ENCODE assay signal across 27 cellular contexts in the genomic region with DNA sequence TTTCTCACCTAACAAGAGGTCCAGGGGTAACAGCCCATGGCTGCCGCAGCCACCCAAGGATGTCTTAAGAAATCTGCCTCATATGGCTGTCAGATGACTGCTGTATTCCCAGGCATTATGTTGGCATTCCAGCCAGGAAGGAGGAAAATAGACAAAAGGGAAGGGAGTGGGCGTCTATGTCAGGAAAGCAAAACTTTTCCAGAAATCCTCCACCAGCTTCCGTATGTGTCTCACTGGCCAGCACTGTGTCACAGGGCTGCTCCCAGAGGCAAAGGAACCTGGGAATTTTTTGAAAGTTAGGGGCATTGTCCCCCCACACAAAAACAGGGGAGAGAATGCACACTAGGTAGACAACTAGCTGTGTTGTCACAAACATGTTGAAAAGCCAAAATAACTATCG. TPM values are rescaled to one million over a fixed set of nuclear protein-coding genes. Genes with fewer than 3 reads are reported as not detected.
DNase-seq lines count a peak whose midpoint lies in the region; ATAC-seq and TF ChIP-seq lines count a peak whose summit lies in the region.
"Had no signal": no experiment of that assay in that cellular context is flagged by ENCODE, and none has a peak within 500 bp of the region (broad histone marks: within the 10 kb centered on the region; RNA-seq: fewer than 3 reads in every experiment).

No MANE protein-coding gene starts in this region.

- DNase-seq in IMR-90 (no peak), dermis blood vessel endothelial cell (peak; percentile 12), sigmoid colon (no peak), activated gamma-delta T cell (lab: John Stamatoyannopoulos, UW) (no peak), neuronal stem cell (ENCODE audit: low spot score) (no peak)
- DNase-seq: AML-193; CD8-positive, alpha-beta memory T cell; DMS 273 treated with DMSO at 0.1 percent for 48 hours; DMS79; GF-D8; Kasumi-1; NCI-H1092 treated with DMSO at 0.1 percent for 48 hours; NCI-H1436 treated with DMSO at 0.1 percent for 48 hours; NCI-H187 treated with DMSO at 0.1 percent for 48 hours; NCI-H526; NCI-H82; NK-92 treated with Interleukin-12 subunit alpha and Interleukin-12 subunit beta, amount 100 ng/mL, for 24 hours; PC-3 had no signal

- H3K56ac ChIP-seq in IMR-90 (ENCODE audit: extremely low read depth, insufficient read depth, low read length), result no peak overlapping the region

- H3K23ac ChIP-seq in IMR-90 (ENCODE audit: low read depth, low read length) (no peak overlapping the region), neuronal stem cell (ENCODE audit: low read depth, low read length, poor library complexity) (no peak overlapping the region)

- no peak for TF ChIP-seq POLR2A in IMR-90 (IDR thresholded peaks at IDR 0.05; ENCODE audit: low read depth, low read length)
- TF ChIP-seq POLR2A in gastroesophageal sphincter (IDR thresholded peaks at IDR 0.05), result no peak
- TF ChIP-seq POLR2A in sigmoid colon (IDR thresholded peaks at IDR 0.05), result no peak

- no peak for TF ChIP-seq CTCF in IMR-90 (conservative IDR thresholded peaks at IDR 0.05; ENCODE audit: low read depth, low read length)
- no peak for TF ChIP-seq CTCF in gastroesophageal sphincter (IDR thresholded peaks at IDR 0.05)
- no peak for TF ChIP-seq CTCF in sigmoid colon (IDR thresholded peaks at IDR 0.05)

- H4K8ac ChIP-seq in IMR-90 (ENCODE audit: low read depth in 2 of 2, low read length in 2 of 2) (no peak overlapping the region), neuronal stem cell (ENCODE audit: low read depth, low read length) (no peak overlapping the region)

- H4K91ac ChIP-seq in IMR-90 (ENCODE audit: insufficient read depth, low read depth, low read length) (no peak overlapping the region), neuronal stem cell (ENCODE audit: low read depth, low read length, poor library complexity) (no peak overlapping the region)

- H3K9ac ChIP-seq in IMR-90 (ENCODE audit: low read depth, low read length) (no peak overlapping the region), neuronal stem cell (ENCODE audit: low read depth, low read length, poor library complexity) (no peak overlapping the region)

- dilution Hi-C loops in IMR-90 (cut with HindIII; ENCODE audit: low sequenced_read_pairs, unreplicated experiment), result no loop called here

- H3K4me2 ChIP-seq in IMR-90 (ENCODE audit: low read depth, low read length), result no peak overlapping the region
- no peak overlapping the region for H3K4me2 ChIP-seq in neuronal stem cell (ENCODE audit: insufficient read depth, low read length, poor library complexity, severe bottlenecking)

- CTCF ChIA-PET in IMR-90 (lab: Yijun Ruan, JAX), result no interaction called here

- H2AFZ ChIP-seq in IMR-90 (replicated peaks; ENCODE audit: low read length, poor library complexity), result peak overlapping the region; percentile 10
- no peak overlapping the region for H2AFZ ChIP-seq in neuronal stem cell (ENCODE audit: low read length)

- H4K5ac ChIP-seq in IMR-90 (ENCODE audit: low read depth, low read length), result no peak overlapping the region

- H2BK5ac ChIP-seq in IMR-90 (ENCODE audit: low read depth, low read length, poor library complexity, severe bottlenecking) (no peak overlapping the region), neuronal stem cell (ENCODE audit: low read length) (no peak overlapping the region)

- no peak overlapping the region for H2BK15ac ChIP-seq in IMR-90 (ENCODE audit: low read depth, low read length)
- H2BK15ac ChIP-seq in neuronal stem cell (ENCODE audit: low read length), result no peak overlapping the region

- no peak overlapping the region for H2BK12ac ChIP-seq in neuronal stem cell (ENCODE audit: low read length)

- H3K4ac ChIP-seq in IMR-90 (ENCODE audit: low read depth, low read length) (no peak overlapping the region), neuronal stem cell (ENCODE audit: low read length) (no peak overlapping the region)

- H3K27me3 ChIP-seq in IMR-90 (ENCODE audit: control insufficient read depth, insufficient read depth, low read length), result no peaks in the 10 kb centered on the region
- H3K27me3 ChIP-seq in gastroesophageal sphincter, result no peaks in the 10 kb centered on the region
- no peaks in the 10 kb centered on the region for H3K27me3 ChIP-seq in sigmoid colon
- H3K27me3 ChIP-seq in neuronal stem cell (ENCODE audit: control insufficient read depth in 3 of 3, insufficient read depth in 3 of 3, low read depth in 1 of 3, low read length in 3 of 3), result peaks cover 0 to 3% (median 0%) of the 10 kb centered on the region in 3 experiments

- no TSS peak for BruUV-seq in IMR-90 (replicated peaks; lab: Mats Ljungman, UMichigan)

- intact Hi-C loops in IMR-90 (cut with micrococcal nuclease), result no loop called here
- intact Hi-C loops in sigmoid colon (cut with DNase I), result no loop called here

- H2AK9ac ChIP-seq in IMR-90 (replicated peaks; ENCODE audit: low read depth, low read length, poor library complexity), result no peak overlapping the region

- no peak for ATAC-seq in IMR-90 (ENCODE audit: low read depth)
- ATAC-seq in gastroesophageal sphincter, result no peak
- ATAC-seq in HG03432 (IDR thresholded peaks at IDR 0.05; ENCODE audit: unreplicated experiment), result no peak
- ATAC-seq: K562, PC-3, SK-N-SH treated with all-trans-retinoic acid at 6 μM for 48 hours had no signal

- H2BK120ac ChIP-seq in IMR-90 (ENCODE audit: low read depth, low read length), result no peak overlapping the region
- H2BK120ac ChIP-seq in neuronal stem cell (ENCODE audit: low read depth, low read length), result no peak overlapping the region

- H3K4me1 ChIP-seq in IMR-90 (ENCODE audit: control insufficient read depth, insufficient read depth, low read length) (0 out of 2 replicates have a peak, but pooled peaks cover 2% of the 10 kb centered on the region), gastroesophageal sphincter (peaks cover 0 to 39% (median 6%) of the 10 kb centered on the region in 3 donors), sigmoid colon (peaks cover 0 to 41% (median 19%) of the 10 kb centered on the region in 4 donors), neuronal stem cell (ENCODE audit: control insufficient read depth in 2 of 2, insufficient read depth in 1 of 2, low read depth in 1 of 2, low read length in 2 of 2) (no peaks in the 10 kb centered on the region)

- H2AK5ac ChIP-seq in IMR-90 (ENCODE audit: low read depth, low read length) (no peak overlapping the region), neuronal stem cell (ENCODE audit: low read depth, low read length) (no peak overlapping the region)

- H3K36me3 ChIP-seq in IMR-90 (ENCODE audit: control insufficient read depth, insufficient read depth, low read length) (no peaks in the 10 kb centered on the region), gastroesophageal sphincter (peaks cover 0 to 13% of the 10 kb centered on the region in 2 donors), sigmoid colon (no peaks in the 10 kb centered on the region), neuronal stem cell (replicated peaks in 1 of 2; ENCODE audit: control insufficient read depth in 2 of 2, insufficient read depth in 2 of 2, low read length in 2 of 2) (no peaks in the 10 kb centered on the region)

- H3K79me1 ChIP-seq in IMR-90 (ENCODE audit: low read depth in 1 of 2, low read length in 2 of 2), result no peaks in the 10 kb centered on the region
- no peaks in the 10 kb centered on the region for H3K79me1 ChIP-seq in neuronal stem cell (ENCODE audit: low read depth, low read length)

- in situ Hi-C loops in IMR-90 (cut with MboI; ENCODE audit: low sequenced_read_pairs), result no loop called here

- H3K27ac ChIP-seq in IMR-90 (ENCODE audit: insufficient read depth, low read length) (no peak overlapping the region), gastroesophageal sphincter (peak overlapping the region; percentile 9 to 77 (median 75)), sigmoid colon (peak overlapping the region; percentile 7 to 64 (median 54)), neuronal stem cell (replicated peaks; ENCODE audit: low read length) (no peak overlapping the region)
- H3K27ac ChIP-seq: C4-2B had no signal

- no peaks in the 10 kb centered on the region for H4K20me1 ChIP-seq in IMR-90 (ENCODE audit: insufficient read depth, low read length)

- no peak overlapping the region for H2BK20ac ChIP-seq in IMR-90 (ENCODE audit: low read depth, low read length)

- POLR2A ChIA-PET in IMR-90 (lab: Charles Lee; ENCODE audit: unreplicated experiment), result no interaction called here

- H3K9me3 ChIP-seq in IMR-90 (ENCODE audit: control insufficient read depth, insufficient read depth, low read length) (peaks cover 6% of the 10 kb centered on the region), gastroesophageal sphincter (peaks cover 0 to 10% (median 0%) of the 10 kb centered on the region in 3 donors), sigmoid colon (no peaks in the 10 kb centered on the region), neuronal stem cell (replicated peaks in 1 of 2; ENCODE audit: control insufficient read depth in 2 of 2, insufficient read depth in 1 of 2, low read depth in 1 of 2, low read length in 2 of 2) (peaks cover 0 to 3% of the 10 kb centered on the region in 2 donors)

- H3K14ac ChIP-seq in IMR-90 (replicated peaks; ENCODE audit: low read depth, low read length) (no peak overlapping the region), neuronal stem cell (ENCODE audit: low read length) (no peak overlapping the region)

- H3K18ac ChIP-seq in IMR-90 (ENCODE audit: low read depth, low read length) (no peak overlapping the region), neuronal stem cell (ENCODE audit: low read length) (no peak overlapping the region)

- no peaks in the 10 kb centered on the region for H3K9me1 ChIP-seq in IMR-90 (ENCODE audit: insufficient read depth, low read length)

- TF ChIP-seq RAD21 in IMR-90 (IDR thresholded peaks at IDR 0.05; ENCODE audit: low read length), result no peak

- no peak for TF ChIP-seq EP300 in gastroesophageal sphincter (IDR thresholded peaks at IDR 0.05)
- no peak for TF ChIP-seq EP300 in sigmoid colon (IDR thresholded peaks at IDR 0.05)

- H3K4me3 ChIP-seq in IMR-90 (ENCODE audit: insufficient read depth, low read depth, low read length) (no peak overlapping the region), gastroesophageal sphincter (no peak overlapping the region), sigmoid colon (no peak overlapping the region), neuronal stem cell (ENCODE audit: low read length in 2 of 2) (no peak overlapping the region)
- H3K4me3 ChIP-seq: K562 had no signal

- no CpG with 5 or more reads among the region's 4 CpGs for WGBS in IMR-90 (ENCODE audit: extremely low coverage in 2 of 2, insufficient read length in 1 of 2), 2 experiments
- 33 to 53% methylated on average over 4 of the region's 4 CpGs for WGBS in gastroesophageal sphincter (ENCODE audit: low coverage in 1 of 2), 2 donors
- 88% methylated on average over 4 of the region's 4 CpGs for WGBS in sigmoid colon, 2 donors
- WGBS in neuronal stem cell (ENCODE audit: extremely low coverage in 2 of 2, insufficient read length in 2 of 2, insufficient replicate concordance in 1 of 2), 2 donors, result no CpG with 5 or more reads among the region's 4 CpGs

RNA-seq across cellular contexts. Expression of a gene that starts 7.3 kb away (rescaled TPM):
- 0.36 and 0.56 TPM in 2 replicates for total RNA-seq in IMR-90 (2012; rRNA removed)
- polyA plus RNA-seq in IMR-90 (2012; rRNA removed), result 0.16 and 0.60 TPM in 2 replicates
- 0.18 TPM in 2 replicates for polyA plus RNA-seq in IMR-90 (2012; cell fraction: cytosol; rRNA removed)
- 0.28 and 1.3 TPM in 2 replicates for polyA plus RNA-seq in IMR-90 (2012; cell fraction: nucleus; rRNA removed; ENCODE audit: low replicate concordance)
- total RNA-seq in dermis blood vessel endothelial cell, result 5.4 and 18.7 TPM in 2 replicates
- total RNA-seq in gastroesophageal sphincter, result 100 to 1,000 TPM in 1 of 4 donors, 10 to 100 TPM in 3; 41.9 to 105 (median 54.8) TPM
- total RNA-seq in sigmoid colon, result 10 to 100 TPM; 12.1 to 37.5 (median 26.0) TPM
- polyA plus RNA-seq in sigmoid colon, result 1 to 10 TPM in 1 of 3 donors, under 1 TPM in 2; 0.86 to 3.0 (median 0.92) TPM
- polyA plus RNA-seq in neuronal stem cell (2013, experiment 1 of 2), result not detected
- not detected for polyA plus RNA-seq in neuronal stem cell (2013, experiment 2 of 2)
- total RNA-seq: CD8-positive, alpha-beta memory T cell; H4; HT-29; K562; M059J; PC-3 had no signal
- polyA plus RNA-seq: CD8-positive, alpha-beta memory T cell; K562 had no signal

RNA-seq across cellular contexts. Expression of a gene that starts 7.3 kb away (rescaled TPM):
- total RNA-seq in IMR-90 (2012; rRNA removed) (under 0.01 and 0.18 TPM in 2 replicates), dermis blood vessel endothelial cell (0.68 and 1.4 TPM in 2 replicates), gastroesophageal sphincter (1 to 10 TPM; 4.7 to 7.3 (median 6.0) TPM), sigmoid colon (1 to 10 TPM; 1.8 to 5.3 (median 2.6) TPM)
- polyA plus RNA-seq in IMR-90 (2012; rRNA removed) (0.14 TPM in 1 of 2 replicates, not detected in the other), sigmoid colon (under 1 TPM in 1 of 3 donors, not detected in 2; 0.41 TPM)
- 0.18 TPM in 1 of 2 replicates, not detected in the other for polyA plus RNA-seq in IMR-90 (2012; cell fraction: cytosol; rRNA removed)
- polyA plus RNA-seq in IMR-90 (2012; cell fraction: nucleus; rRNA removed; ENCODE audit: low replicate concordance), result 0.14 and 0.79 TPM in 2 replicates
- 0.85 TPM for polyA plus RNA-seq in neuronal stem cell (2013, experiment 1 of 2)
- polyA plus RNA-seq in neuronal stem cell (2013, experiment 2 of 2), result 1.0 TPM
- total RNA-seq: CD8-positive, alpha-beta memory T cell; HT-29; M059J; PC-3 had no signal
- polyA plus RNA-seq: CD8-positive, alpha-beta memory T cell had no signal

RNA-seq across cellular contexts. Expression of a gene that starts 34.8 kb away (rescaled TPM):
- total RNA-seq in IMR-90 (2012; rRNA removed), result not detected in 2 replicates
- not detected in 2 replicates for polyA plus RNA-seq in IMR-90 (2012; rRNA removed)
- not detected in 2 replicates for polyA plus RNA-seq in IMR-90 (2012; cell fraction: cytosol; rRNA removed)
- not detected in 2 replicates for polyA plus RNA-seq in IMR-90 (2012; cell fraction: nucleus; rRNA removed; ENCODE audit: low replicate concordance)
- 0.28 TPM in 1 of 2 replicates, not detected in the other for total RNA-seq in dermis blood vessel endothelial cell
- total RNA-seq in gastroesophageal sphincter, result 10 to 100 TPM in 1 of 4 donors, 1 to 10 TPM in 2, not detected in 1; 1.9 to 10.8 (median 2.7) TPM
- total RNA-seq in sigmoid colon, result 1 to 10 TPM in 1 of 4 donors, under 1 TPM in 3; 0.33 to 6.6 (median 0.38) TPM
- polyA plus RNA-seq in sigmoid colon, result under 1 TPM in 1 of 3 donors, not detected in 2; 0.04 TPM
- 0.53 TPM for polyA plus RNA-seq in neuronal stem cell (2013, experiment 1 of 2)
- polyA plus RNA-seq in neuronal stem cell (2013, experiment 2 of 2), result 0.50 TPM
- total RNA-seq: CD8-positive, alpha-beta memory T cell; H4; HT-29; K562; M059J; PC-3 had no signal
- polyA plus RNA-seq: AG04450; CD8-positive, alpha-beta memory T cell; K562 had no signal

Comparison
In these comparisons a context has a peak if more than half of its experiments do, and no peak if none do; other contexts are left out.
1. H3K27ac ChIP-seq: peak in gastroesophageal sphincter (4 of 4) and sigmoid colon (4 of 4); none in IMR-90 (single experiment) and neuronal stem cell (single experiment).